ENCODE assay signal across 1 cellular context in genomic region chr2:215367647-215368492, GRCh38.
A peak's percentile ranks its signal among the peaks of the same experiment; 100 is the strongest.
TF ChIP-seq lines count a peak whose summit lies in the region.

No MANE protein-coding gene starts in this region.

TF ChIP-seq in HepG2, 621 proteins besides CTCF, POLR2A, EP300 and RAD21 (continued from another document):
- TF ChIP-seq AFF4 (CRISPR knock-in tag; IDR thresholded peaks at IDR 0.05) (peak; percentile 51; the same call in 1 of the 2 replicates), ZEB1 (IDR thresholded peaks at IDR 0.05; ENCODE audit: insufficient replicate concordance, low read depth) (no peak), ZNF713 (CRISPR knock-in tag; IDR thresholded peaks at IDR 0.05) (no peak), HMGXB3 (CRISPR knock-in tag; IDR thresholded peaks at IDR 0.05; ENCODE audit: borderline replicate concordance) (no peak), SOX13 (IDR thresholded peaks at IDR 0.05) (no peak), SOX13 (CRISPR knock-in tag; conservative IDR thresholded peaks at IDR 0.05 in 1 of 2, IDR thresholded peaks at IDR 0.05 in 1 of 2) (no peak), POLR2AphosphoS5 (IDR thresholded peaks at IDR 0.05; ENCODE audit: low read depth, low read length) (0 out of 2 replicates have a peak, but pooled peaks have one; percentile 55), XBP1 (CRISPR knock-in tag; IDR thresholded peaks at IDR 0.05) (0 out of 2 replicates have a peak, but pooled peaks have one; percentile 31), POLR2G (IDR thresholded peaks at IDR 0.05; ENCODE audit: low read depth, low read length) (peak; percentile 74), ZNF382 (CRISPR knock-in tag; IDR thresholded peaks at IDR 0.05; ENCODE audit: borderline replicate concordance) (no peak), POLR2AphosphoS2 (IDR thresholded peaks at IDR 0.05; ENCODE audit: low read depth, low read length) (peak; percentile 85), AGO2 (optimal IDR thresholded peaks at IDR 0.05; ENCODE audit: low read depth, low read length) (peak; percentile 50), MED13 (CRISPR knock-in tag; IDR thresholded peaks at IDR 0.05) (no peak), ZNF644 (CRISPR knock-in tag; IDR thresholded peaks at IDR 0.05; ENCODE audit: low read depth) (no peak), BRCA1 (CRISPR knock-in tag; IDR thresholded peaks at IDR 0.05) (no peak), CHD4 (IDR thresholded peaks at IDR 0.05; ENCODE audit: borderline replicate concordance, low read length) (no peak), RBM22 (optimal IDR thresholded peaks at IDR 0.05; ENCODE audit: low read length) (peak; percentile 98), CSRNP1 (CRISPR knock-in tag; IDR thresholded peaks at IDR 0.05) (no peak), HNF4A (CRISPR knock-in tag; IDR thresholded peaks at IDR 0.05) (no peak), ZNF160 (CRISPR knock-in tag; IDR thresholded peaks at IDR 0.05) (no peak), ZNF333 (CRISPR knock-in tag; IDR thresholded peaks at IDR 0.05; ENCODE audit: borderline replicate concordance) (no peak), ZNF720 (CRISPR knock-in tag; IDR thresholded peaks at IDR 0.05) (no peak), PBX3 (CRISPR knock-in tag; IDR thresholded peaks at IDR 0.05; ENCODE audit: borderline replicate concordance) (no peak), RBFOX2 (IDR thresholded peaks at IDR 0.05; ENCODE audit: low read depth, low read length) (peak; percentile 64; the same call in 1 of the 2 replicates), MEF2D (CRISPR knock-in tag; IDR thresholded peaks at IDR 0.05) (0 out of 2 replicates have a peak, but pooled peaks have one; percentile 26), ZNF678 (CRISPR knock-in tag; IDR thresholded peaks at IDR 0.05) (no peak), ZNF556 (CRISPR knock-in tag; IDR thresholded peaks at IDR 0.05; ENCODE audit: borderline replicate concordance) (no peak), ZBTB25 (CRISPR knock-in tag; IDR thresholded peaks at IDR 0.05) (no peak), SSRP1 (CRISPR knock-in tag; IDR thresholded peaks at IDR 0.05) (no peak), CREM (IDR thresholded peaks at IDR 0.05) (no peak), CREM (CRISPR knock-in tag; IDR thresholded peaks at IDR 0.05) (no peak), TERF1 (CRISPR knock-in tag; IDR thresholded peaks at IDR 0.05) (no peak), SRSF1 (optimal IDR thresholded peaks at IDR 0.05; ENCODE audit: low read depth, low read length) (no peak), FOSL2 (CRISPR knock-in tag; IDR thresholded peaks at IDR 0.05) (peak; percentile 16; the same call in 1 of the 2 replicates), MLXIP (CRISPR knock-in tag; IDR thresholded peaks at IDR 0.05; ENCODE audit: borderline replicate concordance) (no peak), ZC3H13 (CRISPR knock-in tag; IDR thresholded peaks at IDR 0.05) (no peak), ZNF550 (CRISPR knock-in tag; IDR thresholded peaks at IDR 0.05; ENCODE audit: borderline replicate concordance) (no peak), ZNF597 (CRISPR knock-in tag; IDR thresholded peaks at IDR 0.05) (no peak), ZNF329 (CRISPR knock-in tag; IDR thresholded peaks at IDR 0.05; ENCODE audit: low read depth) (no peak), HNF1B (CRISPR knock-in tag; IDR thresholded peaks at IDR 0.05) (no peak), E2F5 (CRISPR knock-in tag; conservative IDR thresholded peaks at IDR 0.05) (no peak), MBD4 (IDR thresholded peaks at IDR 0.05; ENCODE audit: borderline replicate concordance, low read length) (0 out of 2 replicates have a peak, but pooled peaks have one; percentile 21)
